In genomic region chr12:95383880-95384279, GRCh38 we compare ENCODE assay signal across 8 cellular contexts.
A peak's percentile ranks its signal among the peaks of the same experiment; 100 is the strongest.
DNase-seq lines count a peak whose midpoint lies in the region; ATAC-seq and TF ChIP-seq lines count a peak whose summit lies in the region.
"Not testable (repeated sequence)": the region's sequence is repeated elsewhere in the genome, so short reads cannot be mapped to it uniquely, and the experiment has no call there.

No MANE protein-coding gene starts in this region.

- H3K4me2 ChIP-seq in fibroblast of lung (ENCODE audit: extremely low read depth, insufficient read depth, low read length) (peak overlapping the region; percentile 17), osteoblast (ENCODE audit: insufficient read depth, low read length) (peak overlapping the region; percentile 46)

- not testable (repeated sequence) for H3K4me3 Mint-ChIP-seq in MCF 10A (ENCODE audit: unreplicated experiment)

- H3K36me3 Mint-ChIP-seq in MCF 10A (ENCODE audit: insufficient read depth, unreplicated experiment), result not testable (repeated sequence)

- not testable (repeated sequence) for H4K20me1 ChIP-seq in fibroblast of lung (ENCODE audit: control insufficient read depth, extremely low read depth, insufficient read depth, low read length); osteoblast (ENCODE audit: insufficient read depth, low read length)

- intact Hi-C loops in MCF 10A (cut with micrococcal nuclease); right cardiac atrium (cut with DNase I): not testable (repeated sequence)

- not testable (repeated sequence) for H3K79me2 ChIP-seq in fibroblast of lung (ENCODE audit: control insufficient read depth, insufficient read depth, low read length); osteoblast (ENCODE audit: insufficient read depth, low read length)

- H3K36me3 ChIP-seq in fibroblast of lung (ENCODE audit: control insufficient read depth, insufficient read depth, low read length); osteoblast (ENCODE audit: insufficient read depth, low read length); subcutaneous abdominal adipose tissue (ENCODE audit: control insufficient read depth in 5 of 5, insufficient read depth in 5 of 5, low read length in 5 of 5): not testable (repeated sequence)

- not testable (repeated sequence) for BruUV-seq in MCF 10A (replicated peaks; lab: Mats Ljungman, UMichigan)

- not testable (repeated sequence) for H3K27ac Mint-ChIP-seq in MCF 10A (ENCODE audit: low read depth, unreplicated experiment)

- H3K9ac ChIP-seq in fibroblast of lung (ENCODE audit: insufficient read depth, low read length); subcutaneous abdominal adipose tissue (ENCODE audit: low read length in 5 of 5): not testable (repeated sequence)

- H3K4me3 ChIP-seq in AG09309 (ENCODE audit: control insufficient read depth, low read depth, low read length); right cardiac atrium (ENCODE audit: low read length); osteoblast (ENCODE audit: insufficient read depth, low read length): not testable (repeated sequence)
- 0 out of 2 replicates have a peak overlapping the region, but pooled peaks have one; percentile 17 for H3K4me3 ChIP-seq in HFF-Myc (replicated peaks; ENCODE audit: low read depth, low read length)
- peak overlapping the region in 1 of 4 experiments; percentile 9 for H3K4me3 ChIP-seq in fibroblast of lung (replicated peaks in 1 of 4; ENCODE audit: control extremely low read depth in 1 of 4, insufficient read depth in 1 of 4, low read depth in 3 of 4, low read length in 4 of 4)
- peak overlapping the region; percentile 30 to 60 (median 47) for H3K4me3 ChIP-seq in subcutaneous abdominal adipose tissue (ENCODE audit: low read depth in 1 of 5, low read length in 5 of 5)

- H3K9me3 Mint-ChIP-seq in MCF 10A (ENCODE audit: unreplicated experiment), result not testable (repeated sequence)

- CTCF ChIA-PET in MCF 10A (lab: Yijun Ruan, JAX), result interaction anchor here (0.6 kb wide), 1 partner anchor 330 kb away, joined by 3 read pairs; no protein-coding TSS in a partner anchor

- WGBS in right cardiac atrium, result 38% methylated on average over 8 of the region's 8 CpGs

- peak in 1 of 2 donors; percentile 24 for ATAC-seq in right cardiac atrium

- H3K27me3 ChIP-seq in fibroblast of lung (ENCODE audit: control insufficient read depth, insufficient read depth, low read length); right cardiac atrium (ENCODE audit: control insufficient read depth, insufficient read depth); osteoblast (ENCODE audit: insufficient read depth, low read length); subcutaneous abdominal adipose tissue (ENCODE audit: control insufficient read depth in 5 of 5, insufficient read depth in 4 of 5, low read length in 5 of 5): not testable (repeated sequence)

- not testable (repeated sequence) for H3K9me3 ChIP-seq in fibroblast of lung (ENCODE audit: control insufficient read depth, insufficient read depth, low read depth, low read length); right cardiac atrium (ENCODE audit: control insufficient read depth, low read length); osteoblast (ENCODE audit: low read depth, low read length); subcutaneous abdominal adipose tissue (ENCODE audit: control insufficient read depth in 5 of 5, low read length in 5 of 5)

- TF ChIP-seq CTCF in AG09309 (IDR thresholded peaks at IDR 0.05; ENCODE audit: control insufficient read depth, insufficient read depth, low read depth, low read length, missing control alignments); HFF-Myc (IDR thresholded peaks at IDR 0.05; ENCODE audit: low read depth, low read length, missing control alignments); MCF 10A (IDR thresholded peaks at IDR 0.05; ENCODE audit: unreplicated experiment); osteoblast (IDR thresholded peaks at IDR 0.05; ENCODE audit: extremely low read depth, low read depth, low read length): not testable (repeated sequence)
- TF ChIP-seq CTCF in fibroblast of lung (conservative IDR thresholded peaks at IDR 0.05 in 1 of 2, IDR thresholded peaks at IDR 0.05 in 1 of 2; ENCODE audit: low read depth in 1 of 2, low read length in 2 of 2), result peak in 1 of 2 donors; percentile 15

- not testable (repeated sequence) for H3K27ac ChIP-seq in fibroblast of lung (ENCODE audit: insufficient read depth, low read length); osteoblast (ENCODE audit: low read depth, low read length)
- H3K27ac ChIP-seq in right cardiac atrium (ENCODE audit: low read length) (peak overlapping the region; percentile 25), subcutaneous abdominal adipose tissue (ENCODE audit: low read depth, low read length) (peak overlapping the region; percentile 18)

- DNase-seq in AG09309 (ENCODE audit: low read depth), result peak; percentile 46
- DNase-seq in HFF-Myc (ENCODE audit: extremely low read depth, low read depth), result peak; percentile 53
- DNase-seq in RPMI7951 (ENCODE audit: low read depth), result peak; percentile 39
- peak; percentile 34 for DNase-seq in MCF 10A (ENCODE audit: unreplicated experiment)
- DNase-seq in fibroblast of lung (ENCODE audit: low read depth in 2 of 2), result peak in 1 of 2 donors; percentile 66
- DNase-seq in right cardiac atrium, result peak; percentile 50 to 78 (median 51)
- not testable (repeated sequence) for DNase-seq in osteoblast (ENCODE audit: insufficient read length, low spot score, missing footprints)

- H2AFZ ChIP-seq in fibroblast of lung (ENCODE audit: low read length), result not testable (repeated sequence)
- peak overlapping the region; percentile 11 for H2AFZ ChIP-seq in osteoblast (ENCODE audit: low read length)

- H3K4me1 ChIP-seq in fibroblast of lung (ENCODE audit: control insufficient read depth, extremely low read depth, insufficient read depth, low read length) (peaks cover 10% of the 10 kb centered on the region), osteoblast (ENCODE audit: insufficient read depth, low read length) (peaks cover 25% of the 10 kb centered on the region), subcutaneous abdominal adipose tissue (ENCODE audit: control insufficient read depth in 5 of 5, insufficient read depth in 5 of 5, low read length in 5 of 5) (peaks cover 0 to 23% (median 16%) of the 10 kb centered on the region in 5 donors)
- not testable (repeated sequence) for H3K4me1 ChIP-seq in right cardiac atrium (ENCODE audit: control insufficient read depth, insufficient read depth, low read length)

- peaks cover 16% of the 10 kb centered on the region for H3K4me1 Mint-ChIP-seq in MCF 10A (ENCODE audit: insufficient read depth, unreplicated experiment)

- POLR2A ChIA-PET in MCF 10A (lab: Yijun Ruan, JAX), result interaction anchor here (3.6 kb wide), 1 partner anchor 12 kb away, joined by 44 read pairs; no protein-coding TSS in a partner anchor

- H3K27me3 Mint-ChIP-seq in MCF 10A (ENCODE audit: insufficient read depth, unreplicated experiment), result not testable (repeated sequence)
